In the genomic region with DNA sequence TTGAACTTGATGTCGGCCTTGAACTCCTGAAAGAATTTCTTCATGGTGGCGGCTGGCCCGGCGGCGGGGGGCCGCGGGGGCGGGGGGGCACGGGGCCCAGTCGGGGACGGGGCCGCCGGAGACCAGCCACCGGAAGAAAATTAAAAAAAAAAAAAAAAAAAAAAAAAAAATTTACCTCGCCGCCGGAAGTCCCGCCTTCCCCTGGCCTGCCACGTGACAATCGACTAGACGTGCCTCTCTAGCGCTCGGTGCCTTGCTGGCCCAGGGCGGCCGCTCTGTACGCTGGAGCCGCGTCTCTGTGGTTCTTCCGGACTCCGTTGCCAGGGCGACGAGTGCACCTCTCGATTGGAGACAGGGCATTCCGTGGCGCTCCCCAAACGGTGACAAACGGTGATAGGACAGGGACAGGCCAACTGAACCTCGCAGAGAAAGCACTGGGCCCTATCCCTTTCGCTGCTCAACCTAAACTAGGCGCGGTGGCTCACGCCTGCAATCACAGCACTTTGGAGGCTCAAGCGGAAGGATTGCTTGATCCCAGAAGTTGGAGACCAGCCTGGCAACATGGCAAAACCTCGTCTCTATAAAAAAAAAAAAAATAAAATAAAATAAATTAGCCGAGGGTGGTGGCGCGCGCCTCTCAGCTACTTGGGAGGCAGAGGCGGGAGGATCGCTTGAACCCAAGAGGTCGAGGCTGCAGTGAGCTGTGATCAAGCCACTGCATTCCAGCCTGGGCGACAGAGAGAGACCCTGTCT, we compare ENCODE assay signal across 8 cellular contexts. TPM values are rescaled to one million over a fixed set of nuclear protein-coding genes. Genes with fewer than 3 reads are reported as not detected.
DNase-seq lines count a peak whose midpoint lies in the region; ATAC-seq and TF ChIP-seq lines count a peak whose summit lies in the region.

A gene with protein sequence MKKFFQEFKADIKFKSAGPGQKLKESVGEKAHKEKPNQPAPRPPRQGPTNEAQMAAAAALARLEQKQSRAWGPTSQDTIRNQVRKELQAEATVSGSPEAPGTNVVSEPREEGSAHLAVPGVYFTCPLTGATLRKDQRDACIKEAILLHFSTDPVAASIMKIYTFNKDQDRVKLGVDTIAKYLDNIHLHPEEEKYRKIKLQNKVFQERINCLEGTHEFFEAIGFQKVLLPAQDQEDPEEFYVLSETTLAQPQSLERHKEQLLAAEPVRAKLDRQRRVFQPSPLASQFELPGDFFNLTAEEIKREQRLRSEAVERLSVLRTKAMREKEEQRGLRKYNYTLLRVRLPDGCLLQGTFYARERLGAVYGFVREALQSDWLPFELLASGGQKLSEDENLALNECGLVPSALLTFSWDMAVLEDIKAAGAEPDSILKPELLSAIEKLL (minus strand): TSS at position 141 of the 753 bp plus-strand sequence. CDS start 97 bp downstream, at position 44.

- H3K4me1 ChIP-seq in cardiac muscle cell (ENCODE audit: low read depth) (peaks cover 13% of the 10 kb centered on the region), parathyroid adenoma (peaks cover 10% of the 10 kb centered on the region), tibial nerve (peaks cover 0 to 38% (median 19%) of the 10 kb centered on the region in 4 donors)

- peaks cover 2% of the 10 kb centered on the region for H3K27me3 Mint-ChIP-seq in activated naive CD8-positive, alpha-beta T cell treated with anti-CD3 and anti-CD28 coated beads, Interleukin-2, amount 50 U/mL, for 24 hours

- peak within 1 kb of the TSS; percentile 88 for H3K4me3 Mint-ChIP-seq in activated naive CD8-positive, alpha-beta T cell treated with anti-CD3 and anti-CD28 coated beads, Interleukin-2, amount 50 U/mL, for 24 hours

- no peak for TF ChIP-seq POLR2A in tibial nerve (IDR thresholded peaks at IDR 0.05)

- H3K36me3 ChIP-seq in cardiac muscle cell (peaks cover 13% of the 10 kb centered on the region), parathyroid adenoma (ENCODE audit: control insufficient read depth, insufficient read depth, low read length) (no peaks in the 10 kb centered on the region), tibial nerve (peaks cover 0 to 22% (median 3%) of the 10 kb centered on the region in 3 donors)

- peak; percentile 28 to 69 for TF ChIP-seq EP300 in tibial nerve (IDR thresholded peaks at IDR 0.05)

- peak within 1 kb of the TSS; percentile 61 for H3K9ac ChIP-seq in parathyroid adenoma

- H3K79me2 ChIP-seq in parathyroid adenoma = peaks cover 16% of the 10 kb centered on the region

- DNase-seq in GM10266 (ENCODE audit: extremely low spot score) = peak; percentile 99
- DNase-seq in NCI-H1417 treated with DMSO at 0.1 percent for 48 hours (lab: John Stamatoyannopoulos, UW) = peak; percentile 91
- peak; percentile 96 for DNase-seq in SW480 (ENCODE audit: low spot score)
- peak; percentile 97 for DNase-seq in activated naive CD8-positive, alpha-beta T cell treated with anti-CD3 and anti-CD28 coated beads, Interleukin-2, amount 50 U/mL, for 24 hours
- peak; percentile 99 for DNase-seq in cardiac muscle cell (ENCODE audit: low read depth in 1 of 2, low spot score in 1 of 2)
- DNase-seq in tibial nerve (ENCODE audit: low spot score in 2 of 2) = peak; percentile 95 to 97

- peak within 1 kb of the TSS; percentile 100 for H3K27ac ChIP-seq in cardiac muscle cell
- peak within 1 kb of the TSS; percentile 80 for H3K27ac ChIP-seq in parathyroid adenoma
- peak within 1 kb of the TSS; percentile 83 to 96 (median 92) for H3K27ac ChIP-seq in tibial nerve

- H3K36me3 Mint-ChIP-seq in activated naive CD8-positive, alpha-beta T cell treated with anti-CD3 and anti-CD28 coated beads, Interleukin-2, amount 50 U/mL, for 24 hours (ENCODE audit: low read depth) = no peaks in the 10 kb centered on the region

- no peaks in the 10 kb centered on the region for H3K9me3 Mint-ChIP-seq in activated naive CD8-positive, alpha-beta T cell treated with anti-CD3 and anti-CD28 coated beads, Interleukin-2, amount 50 U/mL, for 24 hours

- H2AFZ ChIP-seq in parathyroid adenoma = peak within 1 kb of the TSS; percentile 79

- peak; percentile 89 for ATAC-seq in HG02763 (IDR thresholded peaks at IDR 0.05; ENCODE audit: unreplicated experiment)
- peak; percentile 97 for ATAC-seq in activated naive CD8-positive, alpha-beta T cell treated with anti-CD3 and anti-CD28 coated beads, Interleukin-2, amount 50 U/mL, for 24 hours

- H3K27me3 ChIP-seq in cardiac muscle cell = no peaks in the 10 kb centered on the region
- H3K27me3 ChIP-seq in parathyroid adenoma (ENCODE audit: control insufficient read depth, insufficient read depth, low read length) = no peaks in the 10 kb centered on the region
- no peaks in the 10 kb centered on the region for H3K27me3 ChIP-seq in tibial nerve

- H3K4me3 ChIP-seq in cardiac muscle cell (peak within 1 kb of the TSS; percentile 100), parathyroid adenoma (ENCODE audit: low read depth, low read length) (peak within 1 kb of the TSS; percentile 71), tibial nerve (peak within 1 kb of the TSS; percentile 65 to 90 (median 82))

- TF ChIP-seq CTCF in GM10266 (IDR thresholded peaks at IDR 0.05; ENCODE audit: control insufficient read depth, insufficient read depth, low read depth, missing control alignments) (no peak), cardiac muscle cell (IDR thresholded peaks at IDR 0.05; ENCODE audit: low read depth, low read length) (no peak), parathyroid adenoma (IDR thresholded peaks at IDR 0.05) (no peak), tibial nerve (IDR thresholded peaks at IDR 0.05) (peak in 2 of 5 experiments; percentile 28 to 53)

- peak within 1 kb of the TSS; percentile 88 for H3K4me2 ChIP-seq in parathyroid adenoma (ENCODE audit: low read length)

- peaks cover 16% of the 10 kb centered on the region for H3K4me1 Mint-ChIP-seq in activated naive CD8-positive, alpha-beta T cell treated with anti-CD3 and anti-CD28 coated beads, Interleukin-2, amount 50 U/mL, for 24 hours

- 11 to 12% methylated on average over 39 to 52 of the region's 52 CpGs for WGBS in tibial nerve, 2 donors

- H3K9me3 ChIP-seq in cardiac muscle cell (ENCODE audit: low read depth) = no peaks in the 10 kb centered on the region
- H3K9me3 ChIP-seq in parathyroid adenoma (ENCODE audit: control insufficient read depth, low read length) = no peaks in the 10 kb centered on the region
- no peaks in the 10 kb centered on the region for H3K9me3 ChIP-seq in tibial nerve

- H3K27ac Mint-ChIP-seq in activated naive CD8-positive, alpha-beta T cell treated with anti-CD3 and anti-CD28 coated beads, Interleukin-2, amount 50 U/mL, for 24 hours = peak within 1 kb of the TSS; percentile 95

RNA-seq across cellular contexts. Expression of the gene that starts here (rescaled TPM):
- total RNA-seq in cardiac muscle cell (147 and 192 TPM in 2 replicates), tibial nerve (100 to 1,000 TPM in 1 of 4 donors, 10 to 100 TPM in 3; 84.3 to 101 (median 92.2) TPM)
- 33.7 and 46.2 TPM in 2 replicates for polyA plus RNA-seq in cardiac muscle cell

Comparison
In these comparisons a context has a peak if more than half of its experiments do, and no peak if none do; other contexts are left out.
1. Peak in every context shown above with its lines: DNase-seq, ATAC-seq, H3K4me3 ChIP-seq and H3K27ac ChIP-seq.